33 cellular contexts compared by ENCODE assay signal in genomic region chr2:178029342-178029741, GRCh38. TPM values are rescaled to one million over a fixed set of nuclear protein-coding genes. Genes with fewer than 3 reads are reported as not detected.
"Had no signal": no experiment of that assay in that cellular context is flagged by ENCODE, and none has a peak within 500 bp of the region (broad histone marks: within the 10 kb centered on the region; RNA-seq: fewer than 3 reads in every experiment).

No MANE protein-coding gene starts in this region.

- H3K9me3 ChIP-seq: breast epithelium had no signal

- H3K4me3 ChIP-seq: ascending aorta, breast epithelium, cardiac muscle cell, coronary artery, dorsolateral prefrontal cortex, esophagus muscularis mucosa, gastroesophageal sphincter, heart right ventricle, hepatocyte had no signal

- H3K36me3 ChIP-seq: ascending aorta, breast epithelium, cardiac muscle cell, esophagus muscularis mucosa, gastroesophageal sphincter, heart right ventricle had no signal

- H3K27ac ChIP-seq: ascending aorta, breast epithelium, cardiac muscle cell, coronary artery, dorsolateral prefrontal cortex, esophagus muscularis mucosa, foreskin keratinocyte, gastroesophageal sphincter, heart right ventricle, hepatocyte, VCaP had no signal

- H3K4me1 ChIP-seq: ascending aorta, breast epithelium, esophagus muscularis mucosa, foreskin keratinocyte, gastroesophageal sphincter, heart right ventricle had no signal

- ATAC-seq: activated naive CD4-positive, alpha-beta T cell treated with anti-CD3 and anti-CD28 coated beads, Interleukin-2, amount 50 U/mL, for 72 hours; activated T-cell treated with anti-CD3 and anti-CD28 coated beads, Interleukin-2, amount 50 U/mL, for 72 hours; foreskin keratinocyte; gastroesophageal sphincter; heart right ventricle; WTC11 had no signal

- DNase-seq: activated CD4-positive, alpha-beta memory T cell treated with anti-CD3 and anti-CD28 coated beads, Interleukin-2, amount 10 ng/mL, durations not matched to agents 7 days and 5 days; activated CD4-positive, alpha-beta T cell treated with anti-CD3 and anti-CD28 coated beads for 1 hour; activated CD4-positive, alpha-beta T cell treated with anti-CD3 and anti-CD28 coated beads for 4 hours; activated CD4-positive, alpha-beta T cell treated with anti-CD3 and anti-CD28 coated beads, Interleukin-2, amount 10 ng/mL, durations not matched to agents 7 days and 5 days; activated CD4-positive, alpha-beta T cell treated with anti-CD3 and anti-CD28 coated beads, Interleukin-2, amount 50 U/mL, for 4 hours; activated CD8-positive, alpha-beta memory T cell treated with anti-CD3 and anti-CD28 coated beads, Interleukin-2, amount 50 U/mL, for 48 hours; activated gamma-delta T cell; activated naive CD4-positive, alpha-beta T cell; activated naive CD4-positive, alpha-beta T cell treated with anti-CD3 and anti-CD28 coated beads, Interleukin-2, amount 10 ng/mL, durations not matched to agents 7 days and 5 days; activated naive CD8-positive, alpha-beta T cell treated with anti-CD3 and anti-CD28 coated beads, Interleukin-2, amount 10 ng/mL, durations not matched to agents 7 days and 5 days; activated T-cell treated with anti-CD3 and anti-CD28 coated beads for 4 hours; activated T-cell treated with anti-CD3 and anti-CD28 coated beads, Interleukin-2, amount 50 U/mL, for 24 hours; activated T-cell treated with anti-CD3 and anti-CD28 coated beads, Interleukin-2, amount 50 U/mL, for 72 hours; central memory CD4-positive, alpha-beta T cell; cerebellar nuclear complex; dorsolateral prefrontal cortex; effector memory CD4-positive, alpha-beta T cell; endodermal cell; erythroblast; foreskin keratinocyte; heart right ventricle; T-helper 2 cell had no signal

RNA-seq across cellular contexts. Expression of gene PDE11A, which starts 43.2 kb away (rescaled TPM):
- total RNA-seq: activated CD4-positive, alpha-beta memory T cell treated with anti-CD3 and anti-CD28 coated beads, Interleukin-2, amount 10 ng/mL, durations not matched to agents 7 days and 5 days; activated CD4-positive, alpha-beta T cell treated with anti-CD3 and anti-CD28 coated beads, Interleukin-2, amount 10 ng/mL, durations not matched to agents 7 days and 5 days; activated naive CD4-positive, alpha-beta T cell treated with anti-CD3 and anti-CD28 coated beads, Interleukin-2, amount 50 U/mL, for 72 hours; activated naive CD8-positive, alpha-beta T cell treated with anti-CD3 and anti-CD28 coated beads, Interleukin-2, amount 10 ng/mL, durations not matched to agents 7 days and 5 days; activated T-cell treated with anti-CD3 and anti-CD28 coated beads, Interleukin-2, amount 50 U/mL, for 72 hours; glomerular endothelial cell had no signal
